27 cellular contexts compared by ENCODE assay signal in genomic region chr2:186822323-186822722, GRCh38. TPM values are rescaled to one million over a fixed set of nuclear protein-coding genes. Genes with fewer than 3 reads are reported as not detected.
"Had no signal": no experiment of that assay in that cellular context is flagged by ENCODE, and none has a peak within 500 bp of the region (broad histone marks: within the 10 kb centered on the region; RNA-seq: fewer than 3 reads in every experiment).

No MANE protein-coding gene starts in this region.

- DNase-seq: activated B cell treated with CpG ODN at 0.5 μM for 24 hours; activated CD4-positive, alpha-beta T cell treated with anti-CD3 and anti-CD28 coated beads for 1 hour; activated CD4-positive, alpha-beta T cell treated with anti-CD3 and anti-CD28 coated beads, Interleukin-2, amount 10 ng/mL, durations not matched to agents 24 days and 14 days; activated CD4-positive, alpha-beta T cell treated with anti-CD3 and anti-CD28 coated beads, Interleukin-2, amount 50 U/mL, for 48 hours; activated CD8-positive, alpha-beta memory T cell treated with anti-CD3 and anti-CD28 coated beads, Interleukin-2, amount 10 ng/mL, durations not matched to agents 7 days and 5 days; activated effector memory CD4-positive, alpha-beta T cell treated with anti-CD3 and anti-CD28 coated beads, Interleukin-2, amount 50 U/mL, for 16 hours; activated naive CD4-positive, alpha-beta T cell treated with Interleukin-2 at 50 U/mL for 16 hours; activated naive CD8-positive, alpha-beta T cell treated with anti-CD3 and anti-CD28 coated beads, Interleukin-2, amount 50 U/mL, for 24 hours; activated T-cell treated with anti-CD3 and anti-CD28 coated beads, Interleukin-2, amount 50 U/mL, for 4 hours; amniotic stem cell; body of pancreas; cortex of kidney; Karpas-422; MM.1S; NCI-H187; NCI-H2081; NCI-H82; PC-3; SHP77; T-cell; T-helper 2 cell; T1000 had no signal

RNA-seq across cellular contexts. Expression of gene ZSWIM2, which starts 26.6 kb away (rescaled TPM):
- total RNA-seq: activated B cell treated with CpG ODN at 0.5 μM for 24 hours; activated CD4-positive, alpha-beta T cell treated with anti-CD3 and anti-CD28 coated beads, Interleukin-2, amount 10 ng/mL, durations not matched to agents 24 days and 14 days; activated CD8-positive, alpha-beta memory T cell treated with anti-CD3 and anti-CD28 coated beads, Interleukin-2, amount 10 ng/mL, durations not matched to agents 7 days and 5 days; activated naive CD4-positive, alpha-beta T cell treated with anti-CD3 and anti-CD28 coated beads, Interleukin-2, amount 50 U/mL, for 72 hours; activated T-cell treated with anti-CD3 and anti-CD28 coated beads, Interleukin-2, amount 50 U/mL, for 4 hours; ascending aorta; body of pancreas; K562; NCI-H460; PC-3; SK-MEL-5; T-cell had no signal
